14 cellular contexts compared by ENCODE assay signal in genomic region chr11:67435031-67435726, GRCh38. TPM values are rescaled to one million over a fixed set of nuclear protein-coding genes. Genes with fewer than 3 reads are reported as not detected.
DNase-seq lines count a peak whose midpoint lies in the region; ATAC-seq and TF ChIP-seq lines count a peak whose summit lies in the region.
"Had no signal": no experiment of that assay in that cellular context is flagged by ENCODE, and none has a peak within 500 bp of the region (broad histone marks: within the 10 kb centered on the region; RNA-seq: fewer than 3 reads in every experiment).

No MANE protein-coding gene starts in this region.

- peak overlapping the region; percentile 47 for H3K9ac ChIP-seq in HUES6 (ENCODE audit: low read length)

- H3K27ac Mint-ChIP-seq in activated T-cell treated with anti-CD3 and anti-CD28 coated beads, Interleukin-2, amount 50 U/mL, for 72 hours = peak overlapping the region; percentile 91
- H3K27ac Mint-ChIP-seq in natural killer cell = peak overlapping the region; percentile 88 to 92

- H3K36me3 ChIP-seq in DOHH2 (ENCODE audit: control insufficient read depth, low read length) (peaks cover 93% of the 10 kb centered on the region), HUES6 (ENCODE audit: control insufficient read depth, insufficient read depth, low read length) (peaks cover 72% of the 10 kb centered on the region), psoas muscle (ENCODE audit: insufficient read depth in 1 of 2, low read depth in 1 of 2) (peaks cover 6 to 81% of the 10 kb centered on the region in 2 donors)

- H3K4me1 ChIP-seq in DOHH2 (ENCODE audit: control insufficient read depth, low read length) (peaks cover 60% of the 10 kb centered on the region), HUES6 (ENCODE audit: control insufficient read depth, insufficient read depth, low read length) (peaks cover 25% of the 10 kb centered on the region), psoas muscle (peaks cover 8% of the 10 kb centered on the region)

- peaks cover 12% of the 10 kb centered on the region; the same call in 1 of the 2 replicates for H4K20me1 ChIP-seq in DOHH2 (ENCODE audit: control insufficient read depth, insufficient read depth, low read depth, low read length)

- TF ChIP-seq CTCF in DOHH2 (IDR thresholded peaks at IDR 0.05; ENCODE audit: low read depth, low read length, poor library complexity, severe bottlenecking) = no peak
- no peak for TF ChIP-seq CTCF in natural killer cell (IDR thresholded peaks at IDR 0.05)
- no peak for TF ChIP-seq CTCF in psoas muscle (IDR thresholded peaks at IDR 0.05)
- no peak for TF ChIP-seq CTCF in GM13976 (IDR thresholded peaks at IDR 0.05; ENCODE audit: borderline replicate concordance, control extremely low read depth, extremely low read depth, insufficient read depth, missing control alignments)

- H3K27me3 Mint-ChIP-seq in activated T-cell treated with anti-CD3 and anti-CD28 coated beads, Interleukin-2, amount 50 U/mL, for 72 hours (ENCODE audit: low read depth) = no peaks in the 10 kb centered on the region
- no peaks in the 10 kb centered on the region for H3K27me3 Mint-ChIP-seq in natural killer cell (ENCODE audit: low read depth in 2 of 2)

- peaks cover 10 to 24% of the 10 kb centered on the region in 2 donors for H3K36me3 Mint-ChIP-seq in activated T-cell treated with anti-CD3 and anti-CD28 coated beads, Interleukin-2, amount 50 U/mL, for 72 hours (ENCODE audit: insufficient read depth in 2 of 2)
- H3K36me3 Mint-ChIP-seq in natural killer cell = no peaks in the 10 kb centered on the region

- DNase-seq in activated T-cell treated with anti-CD3 and anti-CD28 coated beads, Interleukin-2, amount 50 U/mL, for 72 hours = no peak
- DNase-seq in natural killer cell = no peak
- DNase-seq in mucosa of gallbladder (ENCODE audit: low spot score) = no peak
- no peak for DNase-seq in psoas muscle
- DNase-seq in GM13976 (ENCODE audit: low spot score) = no peak
- DNase-seq: aorta, DMS79 treated with DMSO at 0.1 percent for 48 hours, erythroblast, NCI-H146 had no signal

- H3K27ac ChIP-seq in DOHH2 (ENCODE audit: low read depth, low read length) (peak overlapping the region; percentile 97), HUES6 (ENCODE audit: low read depth, low read length) (peak overlapping the region; percentile 88), psoas muscle (no peak overlapping the region)
- H3K27ac ChIP-seq: neutrophil had no signal

- 82 to 87% (median 82%) methylated on average over 25 to 26 of the region's 26 CpGs for WGBS in psoas muscle, 3 donors

- H3K9me3 ChIP-seq in DOHH2 (ENCODE audit: control insufficient read depth, insufficient read depth, low read length) = no peaks in the 10 kb centered on the region
- H3K9me3 ChIP-seq in HUES6 (ENCODE audit: control insufficient read depth, insufficient read depth, low read depth, low read length) = no peaks in the 10 kb centered on the region
- H3K9me3 ChIP-seq in psoas muscle = no peaks in the 10 kb centered on the region
- H3K9me3 ChIP-seq: neutrophil had no signal

- peaks cover 70% of the 10 kb centered on the region for H3K79me2 ChIP-seq in DOHH2 (ENCODE audit: control insufficient read depth, low read length)

- no peak for ATAC-seq in activated T-cell treated with anti-CD3 and anti-CD28 coated beads, Interleukin-2, amount 50 U/mL, for 72 hours (replicated peaks in 1 of 2)
- no peak for ATAC-seq in natural killer cell
- no peak for ATAC-seq in psoas muscle

- in situ Hi-C loops in GM13976 (cut with MboI; ENCODE audit: low sequenced_read_pairs, unreplicated experiment) = no loop called here

- H3K4me3 Mint-ChIP-seq in activated T-cell treated with anti-CD3 and anti-CD28 coated beads, Interleukin-2, amount 50 U/mL, for 72 hours = peak overlapping the region; percentile 91 to 97
- H3K4me3 Mint-ChIP-seq in natural killer cell = peak overlapping the region; percentile 95

- peak overlapping the region; percentile 94 for H3K4me2 ChIP-seq in DOHH2 (ENCODE audit: low read length)

- intact Hi-C loops in natural killer cell (cut with micrococcal nuclease) (no loop called here), psoas muscle (cut with DNase I) (no loop called here)

- peaks cover 36% of the 10 kb centered on the region for H3F3A ChIP-seq in DOHH2 (ENCODE audit: control insufficient read depth, insufficient read depth)

- H3K9me3 Mint-ChIP-seq in activated T-cell treated with anti-CD3 and anti-CD28 coated beads, Interleukin-2, amount 50 U/mL, for 72 hours = no peaks in the 10 kb centered on the region
- no peaks in the 10 kb centered on the region for H3K9me3 Mint-ChIP-seq in natural killer cell

- peaks cover 71% of the 10 kb centered on the region for H3K4me1 Mint-ChIP-seq in activated T-cell treated with anti-CD3 and anti-CD28 coated beads, Interleukin-2, amount 50 U/mL, for 72 hours (ENCODE audit: low read depth)
- H3K4me1 Mint-ChIP-seq in natural killer cell = peaks cover 51 to 72% of the 10 kb centered on the region in 2 donors

- H3K27me3 ChIP-seq in DOHH2 (ENCODE audit: control insufficient read depth, low read length) (no peaks in the 10 kb centered on the region), HUES6 (ENCODE audit: control insufficient read depth, insufficient read depth, low read length) (no peaks in the 10 kb centered on the region), psoas muscle (ENCODE audit: insufficient read depth in 3 of 3, low read length in 2 of 3) (no peaks in the 10 kb centered on the region)
- H3K27me3 ChIP-seq: neutrophil had no signal

- H3K4me3 ChIP-seq in DOHH2 (ENCODE audit: low read length) (peak overlapping the region; percentile 90), HUES6 (ENCODE audit: low read depth, low read length) (no peak overlapping the region), psoas muscle (no peak overlapping the region)

- no peaks in the 10 kb centered on the region for H3K9me2 ChIP-seq in DOHH2 (replicated peaks; ENCODE audit: control insufficient read depth, low read length)

RNA-seq across cellular contexts. Expression of gene PTPRCAP, which starts 2.3 kb away (rescaled TPM):
- total RNA-seq in activated T-cell treated with anti-CD3 and anti-CD28 coated beads, Interleukin-2, amount 50 U/mL, for 72 hours = 100 to 1,000 TPM in 1 of 2 donors, 10 to 100 TPM in 1; 94.5 to 119 TPM
- total RNA-seq in natural killer cell = 100 to 1,000 TPM; 240 to 301 (median 269) TPM
- 14.7 TPM for total RNA-seq in mucosa of gallbladder
- 1 to 10 TPM in 3 of 4 donors, under 1 TPM in 1; 0.89 to 1.4 (median 1.0) TPM for total RNA-seq in psoas muscle
- 1 to 10 TPM in 1 of 3 donors, under 1 TPM in 2; 0.25 to 1.3 (median 0.65) TPM for polyA plus RNA-seq in psoas muscle

RNA-seq across cellular contexts. Expression of gene RPS6KB2, which starts 6.9 kb away (rescaled TPM):
- total RNA-seq in activated T-cell treated with anti-CD3 and anti-CD28 coated beads, Interleukin-2, amount 50 U/mL, for 72 hours = 10 to 100 TPM; 55.0 to 56.1 TPM
- total RNA-seq in natural killer cell = 10 to 100 TPM; 81.0 to 89.6 (median 84.6) TPM
- total RNA-seq in mucosa of gallbladder = 39.7 TPM
- total RNA-seq in psoas muscle = 10 to 100 TPM; 23.1 to 34.3 (median 26.8) TPM
- 10 to 100 TPM; 25.6 to 64.6 (median 33.1) TPM for polyA plus RNA-seq in psoas muscle

RNA-seq across cellular contexts. Expression of gene CORO1B, which starts 8.1 kb away (rescaled TPM):
- total RNA-seq in activated T-cell treated with anti-CD3 and anti-CD28 coated beads, Interleukin-2, amount 50 U/mL, for 72 hours = 10 to 100 TPM; 58.2 to 91.9 TPM
- 10 to 100 TPM in 2 of 3 donors, 1 to 10 TPM in 1; 9.7 to 16.2 (median 15.0) TPM for total RNA-seq in natural killer cell
- 181 TPM for total RNA-seq in mucosa of gallbladder
- 10 to 100 TPM in 3 of 4 donors, 1 to 10 TPM in 1; 8.7 to 13.1 (median 11.5) TPM for total RNA-seq in psoas muscle
- polyA plus RNA-seq in psoas muscle = 10 to 100 TPM; 10.6 to 18.1 (median 16.7) TPM

RNA-seq across cellular contexts. Expression of gene GPR152, which starts 17.4 kb away (rescaled TPM):
- not detected for total RNA-seq in activated T-cell treated with anti-CD3 and anti-CD28 coated beads, Interleukin-2, amount 50 U/mL, for 72 hours
- under 1 TPM in 1 of 3 donors, not detected in 2; 0.25 TPM for total RNA-seq in natural killer cell
- total RNA-seq in mucosa of gallbladder = not detected
- under 1 TPM in 1 of 4 donors, not detected in 3; 0.19 TPM for total RNA-seq in psoas muscle
- polyA plus RNA-seq in psoas muscle = not detected
- total RNA-seq: aorta, H4, urinary bladder had no signal
- polyA plus RNA-seq: aorta, urinary bladder had no signal

RNA-seq across cellular contexts. Expression of gene CARNS1, which starts 19.7 kb away (rescaled TPM):
- total RNA-seq in activated T-cell treated with anti-CD3 and anti-CD28 coated beads, Interleukin-2, amount 50 U/mL, for 72 hours = 1 to 10 TPM; 3.8 to 5.0 TPM
- 10 to 100 TPM; 25.0 to 29.0 (median 25.0) TPM for total RNA-seq in natural killer cell
- 78.4 TPM for total RNA-seq in mucosa of gallbladder
- total RNA-seq in psoas muscle = 10 to 100 TPM in 2 of 4 donors, 1 to 10 TPM in 2; 7.0 to 27.5 (median 10.0) TPM
- 1 to 10 TPM; 2.1 to 5.9 (median 4.2) TPM for polyA plus RNA-seq in psoas muscle
- total RNA-seq: H4 had no signal
